13 cellular contexts compared by ENCODE assay signal in genomic region chr6:27541212-27541931, GRCh38.
DNase-seq lines count a peak whose midpoint lies in the region; ATAC-seq, FAIRE-seq and TF ChIP-seq lines count a peak whose summit lies in the region.
"Had no signal": no experiment of that assay in that cellular context is flagged by ENCODE, and none has a peak within 500 bp of the region (broad histone marks: within the 10 kb centered on the region; RNA-seq: fewer than 3 reads in every experiment).

No MANE protein-coding gene starts in this region.

- no peak overlapping the region for H4K8ac ChIP-seq in H1 (ENCODE audit: extremely low read depth, insufficient read depth, low read length)

- no peak overlapping the region for H2BK5ac ChIP-seq in H1 (ENCODE audit: low read depth, low read length)

- H3K23me2 ChIP-seq in H1 (ENCODE audit: low read depth, low read length) = no peaks in the 10 kb centered on the region; the same call in 1 of the 2 replicates

- no peak overlapping the region for H3K18ac ChIP-seq in H1 (ENCODE audit: extremely low read depth, low read length)

- H3K14ac ChIP-seq in H1 (ENCODE audit: insufficient read length) = no peak overlapping the region

- H3K4me2 ChIP-seq in H1 (ENCODE audit: insufficient read depth in 1 of 2, low read depth in 2 of 2, low read length in 2 of 2) (peak overlapping the region; percentile 39 to 41; a peak in 3 of 4 replicates), OCI-LY7 (ENCODE audit: low read length) (no peak overlapping the region)
- H3K4me2 ChIP-seq: smooth muscle cell had no signal

- H2AFZ ChIP-seq in H1 (ENCODE audit: low read length) (no peak overlapping the region), OCI-LY7 (ENCODE audit: low read length) (no peak overlapping the region)

- no peak for TF ChIP-seq POLR2A in H1 (IDR thresholded peaks at IDR 0.05; ENCODE audit: control extremely low read depth in 1 of 2, low read depth in 2 of 2, low read length in 2 of 2)

- CTCF ChIA-PET in H1 (lab: Charles Lee; ENCODE audit: partially characterized antibody) (interaction anchor here (1.0 to 1.1 kb wide), 3 partner anchors 23 to 91 kb away, joined by 3 read pairs; no protein-coding TSS in a partner anchor), OCI-LY7 (lab: Charles Lee; ENCODE audit: unreplicated experiment) (no interaction called here)

- no peak overlapping the region for H2BK120ac ChIP-seq in H1 (replicated peaks; ENCODE audit: low read depth, low read length)

- H3K27me3 ChIP-seq in BE2C (peaks cover 11% of the 10 kb centered on the region), H1 (replicated peaks in 1 of 4; ENCODE audit: control insufficient read depth in 3 of 4, extremely low read depth in 1 of 4, insufficient read depth in 3 of 4, low read length in 3 of 4) (no peaks in the 10 kb centered on the region)

- TF ChIP-seq RAD21 in H1 (IDR thresholded peaks at IDR 0.05 in 1 of 2, conservative IDR thresholded peaks at IDR 0.05 in 1 of 2; ENCODE audit: low read depth in 2 of 2, low read length in 2 of 2) = no peak

- no peak overlapping the region for H4K91ac ChIP-seq in H1 (replicated peaks; ENCODE audit: insufficient read length, low read length)

- no peak overlapping the region for H4K5ac ChIP-seq in H1 (ENCODE audit: insufficient read length, low read depth, low read length)

- no peak overlapping the region for H2BK15ac ChIP-seq in H1 (ENCODE audit: low read length)

- intact Hi-C loops in OCI-LY7 (cut with micrococcal nuclease; ENCODE audit: unreplicated experiment) = no loop called here

- no peak overlapping the region for H3K9ac ChIP-seq in H1 (replicated peaks in 1 of 4; ENCODE audit: extremely low read depth in 1 of 4, low read depth in 3 of 4, low read length in 3 of 4)

- H3K9me3 ChIP-seq in BE2C (no peaks in the 10 kb centered on the region), H1 (ENCODE audit: insufficient read depth in 2 of 2, low read depth in 1 of 2, low read length in 1 of 2) (no peaks in the 10 kb centered on the region), OCI-LY7 (ENCODE audit: low read length) (no peaks in the 10 kb centered on the region)

- ATAC-seq in GM21367 (IDR thresholded peaks at IDR 0.05; ENCODE audit: unreplicated experiment) = no peak
- ATAC-seq: CD8-positive, alpha-beta T cell had no signal

- no peaks in the 10 kb centered on the region for H3K79me1 ChIP-seq in H1 (ENCODE audit: low read depth, low read length)

- no peak overlapping the region for H3K56ac ChIP-seq in H1 (replicated peaks; ENCODE audit: insufficient read length, low read depth, low read length)

- no peaks in the 10 kb centered on the region for H3K4me1 ChIP-seq in BE2C
- H3K4me1 ChIP-seq in H1 (replicated peaks in 1 of 4; ENCODE audit: control insufficient read depth in 3 of 4, insufficient read depth in 4 of 4, low read length in 3 of 4) = no peaks in the 10 kb centered on the region; a peak in 1 of 7 replicates
- no peaks in the 10 kb centered on the region for H3K4me1 ChIP-seq in OCI-LY7 (ENCODE audit: insufficient read depth, low read length, poor library complexity, severe bottlenecking)

- peak; percentile 66 for DNase-seq in BE2C
- DNase-seq in G401 (ENCODE audit: low spot score) = peak; percentile 25
- peak; percentile 56 for DNase-seq in NCI-H460 (ENCODE audit: extremely low read depth, low read depth)
- DNase-seq in H1 (ENCODE audit: low read depth in 1 of 2, low spot score in 2 of 2) = peak in 1 of 2 experiments; percentile 84
- DNase-seq in OCI-LY7 (ENCODE audit: low spot score) = no peak
- DNase-seq in DMS153 treated with DMSO at 0.1 percent for 48 hours (lab: John Stamatoyannopoulos, UW; ENCODE audit: unreplicated experiment) = no peak
- no peak for DNase-seq in ureter (ENCODE audit: low spot score)
- DNase-seq: activated effector memory CD4-positive, alpha-beta T cell treated with Interleukin-2 at 50 U/mL for 16 hours; CD8-positive, alpha-beta T cell; NCI-H2029 had no signal

- POLR2A ChIA-PET in H1 (lab: Charles Lee; ENCODE audit: partially characterized antibody) = interaction anchor here (0.6 to 1.6 kb wide), 4 partner anchors 11 to 394 kb away, joined by 3 to 4 read pairs (median 3); a partner anchor contains a TSS
- POLR2A ChIA-PET in OCI-LY7 (lab: Charles Lee) = interaction anchor here (0.6 kb wide), 1 partner anchor 286 kb away, joined by 4 read pairs; no protein-coding TSS in a partner anchor

- H3K4ac ChIP-seq in H1 (replicated peaks; ENCODE audit: insufficient read length, low read depth, low read length) = no peak overlapping the region

- in situ Hi-C loops in G401 (cut with HindIII; ENCODE audit: low sequenced_read_pairs) = no loop called here

- no peak overlapping the region for H2BK12ac ChIP-seq in H1 (ENCODE audit: low read depth, low read length)

- H3K27ac ChIP-seq in H1 (ENCODE audit: low read depth, low read length) (no peak overlapping the region), OCI-LY7 (ENCODE audit: low read depth, low read length, poor library complexity, severe bottlenecking) (no peak overlapping the region)

- no peaks in the 10 kb centered on the region for H4K20me1 ChIP-seq in H1 (replicated peaks in 1 of 2; ENCODE audit: control insufficient read depth in 1 of 2, insufficient read depth in 2 of 2, low read length in 2 of 2)
- no peaks in the 10 kb centered on the region for H4K20me1 ChIP-seq in OCI-LY7 (ENCODE audit: insufficient read depth, low read length)

- no peak overlapping the region for H2BK20ac ChIP-seq in H1 (ENCODE audit: low read length)

- H3K79me2 ChIP-seq in H1 (ENCODE audit: control insufficient read depth in 1 of 2, insufficient read depth in 2 of 2, low read length in 2 of 2) (no peaks in the 10 kb centered on the region), OCI-LY7 (ENCODE audit: insufficient read depth, low read depth, low read length) (no peaks in the 10 kb centered on the region)

- TF ChIP-seq EP300 in H1 (IDR thresholded peaks at IDR 0.05; ENCODE audit: borderline replicate concordance in 1 of 2, low read depth in 2 of 2, low read length in 2 of 2) = no peak

- no peaks in the 10 kb centered on the region for H3K9me2 ChIP-seq in OCI-LY7 (ENCODE audit: insufficient read depth, low read length)

- BruUV-seq in OCI-LY7 (replicated peaks; lab: Mats Ljungman, UMichigan) = no TSS peak

- TF ChIP-seq CTCF in BE2C (IDR thresholded peaks at IDR 0.05; ENCODE audit: low read depth, low read length) (no peak), H1 (IDR thresholded peaks at IDR 0.05; ENCODE audit: control extremely low read depth in 1 of 3, insufficient read depth in 1 of 3, low read depth in 1 of 3, low read length in 3 of 3) (no peak), OCI-LY7 (conservative IDR thresholded peaks at IDR 0.05; ENCODE audit: low read length) (no peak)

- H3K36me3 ChIP-seq in BE2C (no peaks in the 10 kb centered on the region), H1 (ENCODE audit: control insufficient read depth in 2 of 4, insufficient read depth in 4 of 4, low read length in 3 of 4) (no peaks in the 10 kb centered on the region), OCI-LY7 (ENCODE audit: insufficient read depth, low read length) (no peaks in the 10 kb centered on the region)

- H3K4me3 ChIP-seq in BE2C (ENCODE audit: low read depth, low read length) (no peak overlapping the region), H1 (ENCODE audit: extremely low read depth in 1 of 4, insufficient read depth in 2 of 4, low read depth in 3 of 4, low read length in 4 of 4) (peak overlapping the region in 2 of 4 experiments; percentile 14 to 35; a peak in 3 of 8 replicates), OCI-LY7 (ENCODE audit: low read depth, low read length, poor library complexity, severe bottlenecking) (no peak overlapping the region)
- H3K4me3 ChIP-seq: smooth muscle cell had no signal

- FAIRE-seq in H1 (lab: Jason Lieb, UNC) = peak; percentile 92
- FAIRE-seq: urothelium cell line had no signal

- 40% methylated on average over 15 of the region's 15 CpGs; no CpG with 5 or more reads in 1 of the 2 experiments for WGBS in H1 (ENCODE audit: extremely low coverage in 1 of 2, insufficient coverage in 1 of 2, insufficient read length in 1 of 2, insufficient replicate concordance in 2 of 2, low coverage in 1 of 2, low lambda C conversion rate in 2 of 2, missing lambda C conversion rate in 1 of 2), 2 experiments

- no peak overlapping the region for H2AK5ac ChIP-seq in H1 (ENCODE audit: low read depth, low read length)

- no peak overlapping the region for H3K23ac ChIP-seq in H1 (ENCODE audit: insufficient read length)

TF ChIP-seq in H1, 55 proteins besides CTCF, POLR2A, EP300 and RAD21:
- TF ChIP-seq TBP (IDR thresholded peaks at IDR 0.05; ENCODE audit: low read depth, low read length) (peak; percentile 98), TEAD4 (IDR thresholded peaks at IDR 0.05; ENCODE audit: low read depth, low read length) (peak; percentile 71), GTF2F1 (IDR thresholded peaks at IDR 0.05; ENCODE audit: borderline replicate concordance, low read depth, low read length) (no peak), POU5F1 (IDR thresholded peaks at IDR 0.05; ENCODE audit: low read depth, low read length) (0 out of 2 replicates have a peak, but pooled peaks have one; percentile 29)
TF ChIP-seq in H1: peak in this region for 3.

Comparison
In these comparisons a context has a peak if more than half of its experiments do, and no peak if none do; other contexts are left out.
1. DNase-seq: peak in BE2C (single experiment), G401 (single experiment) and NCI-H460 (single experiment); none in OCI-LY7 (single experiment), DMS153 treated with DMSO at 0.1 percent for 48 hours (single experiment) and ureter (single experiment).